ENCODE assay signal across 11 cellular contexts in the genomic region with DNA sequence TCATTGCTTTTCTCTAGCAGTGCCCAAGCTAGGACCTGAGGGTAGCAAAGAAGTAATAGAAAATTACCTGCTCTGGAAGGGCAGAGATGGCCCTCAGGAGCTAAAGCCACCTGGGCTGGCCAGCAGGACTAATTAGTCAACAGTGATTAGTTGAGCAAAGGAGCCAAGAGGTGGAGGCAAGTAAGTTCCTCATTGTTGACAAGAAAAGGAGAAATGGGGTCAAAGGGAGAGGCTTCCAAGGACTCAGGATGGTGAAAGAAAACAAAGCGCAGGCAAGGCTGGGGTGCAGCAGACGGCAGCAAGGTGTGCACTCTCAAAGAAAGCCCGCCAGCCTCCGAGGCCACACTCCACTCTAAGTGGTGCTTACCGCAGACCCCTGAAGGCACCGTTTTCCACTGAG.
"Had no signal": no experiment of that assay in that cellular context is flagged by ENCODE, and none has a peak within 500 bp of the region (broad histone marks: within the 10 kb centered on the region; RNA-seq: fewer than 3 reads in every experiment).

No MANE protein-coding gene starts in this region.

- H3K36me3 ChIP-seq: cardiac muscle cell, transverse colon had no signal

- H3K4me3 Mint-ChIP-seq: activated CD4-positive, alpha-beta memory T cell treated with anti-CD3 and anti-CD28 coated beads, Interleukin-2, amount 10 ng/mL, durations not matched to agents 7 days and 5 days; activated naive CD8-positive, alpha-beta T cell treated with anti-CD3 and anti-CD28 coated beads, Interleukin-2, amount 50 U/mL, for 24 hours had no signal

- ATAC-seq: activated naive CD8-positive, alpha-beta T cell treated with anti-CD3 and anti-CD28 coated beads, Interleukin-2, amount 50 U/mL, for 24 hours; foreskin keratinocyte; stimulated activated memory B cell treated with anti-CD40 and anti-IgM and Interleukin-4, amounts not matched to agents 10 μg/mL and 1 μg/mL and 100 μg/mL, for 72 hours had no signal

- H3K9me3 Mint-ChIP-seq: activated CD4-positive, alpha-beta memory T cell treated with anti-CD3 and anti-CD28 coated beads, Interleukin-2, amount 10 ng/mL, durations not matched to agents 7 days and 5 days; activated naive CD8-positive, alpha-beta T cell treated with anti-CD3 and anti-CD28 coated beads, Interleukin-2, amount 50 U/mL, for 24 hours; activated T-cell treated with anti-CD3 and anti-CD28 coated beads, Interleukin-2, amount 50 U/mL, for 72 hours; naive B cell; stimulated activated memory B cell treated with anti-CD40 and anti-IgM and Interleukin-4, amounts not matched to agents 10 μg/mL and 1 μg/mL and 100 μg/mL, for 72 hours had no signal

- H3K27ac ChIP-seq: cardiac muscle cell, foreskin keratinocyte, transverse colon had no signal

- DNase-seq: activated CD4-positive, alpha-beta memory T cell treated with anti-CD3 and anti-CD28 coated beads, Interleukin-2, amount 10 ng/mL, durations not matched to agents 7 days and 5 days; activated naive CD4-positive, alpha-beta T cell treated with Interleukin-2 at 50 U/mL for 16 hours; activated naive CD8-positive, alpha-beta T cell treated with anti-CD3 and anti-CD28 coated beads, Interleukin-2, amount 50 U/mL, for 24 hours; activated T-cell treated with anti-CD3 and anti-CD28 coated beads, Interleukin-2, amount 50 U/mL, for 72 hours; foreskin keratinocyte; naive B cell; right cardiac atrium; T-helper 9 cell; transverse colon had no signal

- H3K27me3 ChIP-seq: cardiac muscle cell, foreskin keratinocyte, transverse colon had no signal

- H3K4me3 ChIP-seq: cardiac muscle cell, transverse colon had no signal

- H3K36me3 Mint-ChIP-seq: naive B cell; stimulated activated memory B cell treated with anti-CD40 and anti-IgM and Interleukin-4, amounts not matched to agents 10 μg/mL and 1 μg/mL and 100 μg/mL, for 72 hours had no signal

- H3K27ac Mint-ChIP-seq: activated CD4-positive, alpha-beta memory T cell treated with anti-CD3 and anti-CD28 coated beads, Interleukin-2, amount 10 ng/mL, durations not matched to agents 7 days and 5 days; activated naive CD8-positive, alpha-beta T cell treated with anti-CD3 and anti-CD28 coated beads, Interleukin-2, amount 50 U/mL, for 24 hours; activated T-cell treated with anti-CD3 and anti-CD28 coated beads, Interleukin-2, amount 50 U/mL, for 72 hours; stimulated activated memory B cell treated with anti-CD40 and anti-IgM and Interleukin-4, amounts not matched to agents 10 μg/mL and 1 μg/mL and 100 μg/mL, for 72 hours had no signal

- H3K9me3 ChIP-seq: transverse colon had no signal
